ENCODE assay signal across 24 cellular contexts in the genomic region with DNA sequence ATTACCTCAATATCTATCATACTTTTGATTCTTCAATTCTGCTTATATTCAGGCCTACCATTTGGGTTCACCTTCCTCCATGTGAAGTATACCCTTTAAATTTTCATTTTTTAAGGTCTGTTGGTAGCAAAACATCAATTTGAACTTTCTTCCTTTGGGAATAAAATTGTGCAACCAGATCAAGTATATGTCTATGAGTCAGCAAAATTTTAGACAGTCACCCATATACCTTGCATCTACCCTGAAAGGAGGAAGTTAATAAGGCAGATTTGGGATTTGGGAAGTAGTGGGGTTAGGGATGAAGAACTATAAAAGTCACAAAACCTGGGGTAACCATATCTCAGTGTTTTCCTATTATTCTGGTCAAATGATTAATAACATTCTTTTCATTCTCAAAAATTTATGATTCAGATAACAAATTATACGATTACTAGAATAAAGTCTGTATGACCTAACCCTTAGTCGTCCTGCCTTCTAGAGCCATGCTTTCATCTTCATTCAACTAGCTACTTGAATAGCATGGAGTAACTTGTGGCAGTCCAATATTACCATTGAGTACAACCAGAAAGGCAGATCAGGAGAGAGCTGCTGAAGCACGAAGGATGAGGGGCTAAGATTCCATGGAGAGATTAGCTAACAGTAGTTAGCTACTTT. TPM values are rescaled to one million over a fixed set of nuclear protein-coding genes. Genes with fewer than 3 reads are reported as not detected.
"Had no signal": no experiment of that assay in that cellular context is flagged by ENCODE, and none has a peak within 500 bp of the region (broad histone marks: within the 10 kb centered on the region; RNA-seq: fewer than 3 reads in every experiment).

No MANE protein-coding gene starts in this region.

- H3K9ac ChIP-seq: neural progenitor cell had no signal

- DNase-seq: activated CD4-positive, alpha-beta T cell treated with anti-CD3 and anti-CD28 coated beads, Interleukin-2, amount 10 ng/mL, durations not matched to agents 24 days and 14 days; activated CD8-positive, alpha-beta T cell treated with anti-CD3 and anti-CD28 coated beads, Interleukin-2, amount 10 ng/mL, durations not matched to agents 7 days and 5 days; activated naive CD4-positive, alpha-beta T cell treated with anti-CD3 and anti-CD28 coated beads for 36 hours; activated naive CD8-positive, alpha-beta T cell treated with anti-CD3 and anti-CD28 coated beads, Interleukin-2, amount 50 U/mL, for 24 hours; activated T-cell treated with anti-CD3 and anti-CD28 coated beads, Interleukin-2, amount 50 U/mL, for 4 hours; effector CD8-positive, alpha-beta T cell; esophagus squamous epithelium; gastrocnemius medialis; heart right ventricle; immature natural killer cell; mesendoderm; naive thymus-derived CD4-positive, alpha-beta T cell; stimulated activated naive CD8-positive, alpha-beta T cell treated with anti-CD3 and anti-CD28 coated beads, Interleukin-15, Interleukin-2, amounts not matched to agents 100 U/mL and 50 U/mL, for 24 hours; substantia nigra; T-helper 1 cell; T-helper 9 cell; tibial artery had no signal

- ATAC-seq: activated CD8-positive, alpha-beta T cell treated with anti-CD3 and anti-CD28 coated beads, Interleukin-2, amount 10 ng/mL, durations not matched to agents 7 days and 5 days; activated naive CD8-positive, alpha-beta T cell treated with anti-CD3 and anti-CD28 coated beads, Interleukin-2, amount 50 U/mL, for 24 hours; activated T-cell treated with anti-CD3 and anti-CD28 coated beads, Interleukin-2, amount 50 U/mL, for 4 hours; gastrocnemius medialis; heart right ventricle; naive thymus-derived CD4-positive, alpha-beta T cell; stimulated activated naive CD8-positive, alpha-beta T cell treated with anti-CD3 and anti-CD28 coated beads, Interleukin-15, Interleukin-2, amounts not matched to agents 100 U/mL and 50 U/mL, for 24 hours had no signal

- H3K4me2 ChIP-seq: neural progenitor cell had no signal

- H3K4me1 ChIP-seq: gastrocnemius medialis, neural progenitor cell, prostate gland had no signal

- H3K36me3 ChIP-seq: ascending aorta, esophagus squamous epithelium, gastrocnemius medialis, heart right ventricle, neural progenitor cell, prostate gland, right atrium auricular region, tibial artery, vagina had no signal

- H3K27ac ChIP-seq: ascending aorta, esophagus squamous epithelium, gastrocnemius medialis, heart right ventricle, neural progenitor cell, prostate gland, right atrium auricular region, skin epidermis, tibial artery, vagina had no signal

- H3K9me3 ChIP-seq: prostate gland had no signal

- H3K4me3 ChIP-seq: ascending aorta, esophagus squamous epithelium, gastrocnemius medialis, heart right ventricle, neural progenitor cell, prostate gland, right atrium auricular region, skin epidermis, tibial artery, vagina had no signal

- H2AFZ ChIP-seq: neural progenitor cell had no signal

- H3K27me3 ChIP-seq: ascending aorta, esophagus squamous epithelium, gastrocnemius medialis, heart right ventricle, neural progenitor cell, right atrium auricular region, tibial artery, vagina had no signal

RNA-seq across cellular contexts. Expression of a gene that starts 2.8 kb away (rescaled TPM):
- total RNA-seq: activated CD4-positive, alpha-beta T cell treated with anti-CD3 and anti-CD28 coated beads, Interleukin-2, amount 10 ng/mL, durations not matched to agents 24 days and 14 days; activated CD8-positive, alpha-beta T cell treated with anti-CD3 and anti-CD28 coated beads, Interleukin-2, amount 10 ng/mL, durations not matched to agents 7 days and 5 days; activated naive CD4-positive, alpha-beta T cell treated with anti-CD3 and anti-CD28 coated beads for 36 hours; activated T-cell treated with anti-CD3 and anti-CD28 coated beads, Interleukin-2, amount 50 U/mL, for 4 hours; naive thymus-derived CD4-positive, alpha-beta T cell; osteocyte had no signal
